ENCODE assay signal across 15 cellular contexts in the genomic region with DNA sequence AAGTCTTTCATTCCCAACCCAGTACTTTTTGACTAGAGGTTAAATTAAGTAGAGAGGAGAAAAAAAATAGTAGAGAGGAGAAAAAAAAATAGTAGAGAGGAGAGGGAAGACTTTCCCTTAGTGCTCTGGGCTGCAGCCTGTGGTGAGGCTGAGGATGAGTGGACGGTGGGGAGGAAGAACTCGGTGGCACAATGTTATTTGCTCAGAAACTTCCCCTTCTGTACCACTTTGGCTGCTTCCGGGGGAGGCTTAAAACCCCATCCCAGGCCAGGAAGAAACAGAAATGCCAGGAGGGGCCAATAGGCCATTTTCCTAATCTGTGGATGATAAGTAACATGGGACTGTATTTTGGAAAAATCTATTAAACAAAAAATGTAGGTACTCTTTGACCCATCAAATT. TPM values are rescaled to one million over a fixed set of nuclear protein-coding genes. Genes with fewer than 3 reads are reported as not detected.
DNase-seq lines count a peak whose midpoint lies in the region; ATAC-seq and TF ChIP-seq lines count a peak whose summit lies in the region.
"Had no signal": no experiment of that assay in that cellular context is flagged by ENCODE, and none has a peak within 500 bp of the region (broad histone marks: within the 10 kb centered on the region; RNA-seq: fewer than 3 reads in every experiment).

No MANE protein-coding gene starts in this region.

- no peaks in the 10 kb centered on the region for H3K4me1 ChIP-seq in right atrium auricular region

- H3K9me3 ChIP-seq in right atrium auricular region = peaks cover 0 to 12% of the 10 kb centered on the region in 2 donors

- ATAC-seq in Right ventricle myocardium superior (ENCODE audit: poor library complexity) (no peak), HG02840 (IDR thresholded peaks at IDR 0.05; ENCODE audit: low FRiP score, unreplicated experiment) (no peak)
- ATAC-seq: HCT116 had no signal

- peak; percentile 3 for DNase-seq in Right ventricle myocardium superior
- no peak for DNase-seq in right atrium auricular region (ENCODE audit: low spot score)
- peak; percentile 50 to 63 for DNase-seq in Kasumi-1 (lab: John Stamatoyannopoulos, UW)
- peak; percentile 81 for DNase-seq in NB4 (ENCODE audit: low read depth)
- DNase-seq in UCSD-AML1 (lab: John Stamatoyannopoulos, UW; ENCODE audit: unreplicated experiment) = peak; percentile 11
- no peak for DNase-seq in stimulated activated CD4-positive, alpha-beta T cell treated with anti-CD3 and anti-CD28 coated beads, Interleukin-2, amount 100 ng/mL, for 24 hours
- DNase-seq: CD4-positive, alpha-beta memory T cell; DMS79; GM23248; IMR-90 had no signal

- H3K4me3 ChIP-seq in right atrium auricular region (no peak overlapping the region), NB4 (ENCODE audit: low read depth, low read length) (no peak overlapping the region)
- H3K4me3 ChIP-seq: GM23248 had no signal

- no peak for TF ChIP-seq CTCF in right atrium auricular region (IDR thresholded peaks at IDR 0.05)
- no peak for TF ChIP-seq CTCF in NB4 (IDR thresholded peaks at IDR 0.05; ENCODE audit: low read depth, low read length)

- TF ChIP-seq POLR2A in NB4 (IDR thresholded peaks at IDR 0.05; ENCODE audit: extremely low read depth, insufficient read length) = no peak

- H3K27ac ChIP-seq in right atrium auricular region = no peak overlapping the region
- H3K27ac ChIP-seq: C4-2B, GM23248 had no signal

- no peaks in the 10 kb centered on the region for H3K27me3 ChIP-seq in right atrium auricular region

- intact Hi-C loops in Right ventricle myocardium superior (cut with DNase I) = no loop called here

- H3K36me3 ChIP-seq in right atrium auricular region = no peaks in the 10 kb centered on the region

RNA-seq across cellular contexts. Expression of gene MLXIPL, which starts 14.6 kb away (rescaled TPM):
- total RNA-seq in Right ventricle myocardium superior (6.9 TPM), right atrium auricular region (1 to 10 TPM in 1 of 2 donors, under 1 TPM in 1; 0.41 to 1.3 TPM)
- total RNA-seq: B cell; CD4-positive, alpha-beta memory T cell; G401; GM23248; IMR-90 had no signal

RNA-seq across cellular contexts. Expression of gene VPS37D, which starts 28.7 kb away (rescaled TPM):
- 2.7 TPM for total RNA-seq in Right ventricle myocardium superior
- total RNA-seq in right atrium auricular region = 1 to 10 TPM; 1.6 to 2.2 TPM
- total RNA-seq: CD4-positive, alpha-beta memory T cell had no signal

RNA-seq across cellular contexts. Expression of gene DNAJC30, which starts 44.3 kb away (rescaled TPM):
- total RNA-seq in Right ventricle myocardium superior = 11.8 TPM
- 10 to 100 TPM in 1 of 2 donors, 1 to 10 TPM in 1; 6.3 to 12.9 TPM for total RNA-seq in right atrium auricular region

RNA-seq across cellular contexts. Expression of gene BUD23, which starts 44.5 kb away (rescaled TPM):
- total RNA-seq in Right ventricle myocardium superior (74.8 TPM), right atrium auricular region (10 to 100 TPM; 58.9 to 60.9 TPM)

Comparison
In these comparisons a context has a peak if more than half of its experiments do, and no peak if none do; other contexts are left out.
1. DNase-seq: peak in Right ventricle myocardium superior (single experiment), Kasumi-1 (2 of 2), NB4 (single experiment) and UCSD-AML1 (single experiment); none in right atrium auricular region (single experiment) and stimulated activated CD4-positive, alpha-beta T cell treated with anti-CD3 and anti-CD28 coated beads, Interleukin-2, amount 100 ng/mL, for 24 hours (0 of 2).